Comparison of ENCODE assay signal across 9 cellular contexts in genomic region chr11:35007277-35007676, GRCh38.
A peak's percentile ranks its signal among the peaks of the same experiment; 100 is the strongest.
DNase-seq lines count a peak whose midpoint lies in the region; ATAC-seq lines count a peak whose summit lies in the region.
"Had no signal": no experiment of that assay in that cellular context is flagged by ENCODE, and none has a peak within 500 bp of the region (broad histone marks: within the 10 kb centered on the region; RNA-seq: fewer than 3 reads in every experiment).

No MANE protein-coding gene starts in this region.

- H3K4me3 Mint-ChIP-seq in activated CD8-positive, alpha-beta memory T cell treated with anti-CD3 and anti-CD28 coated beads, Interleukin-2, amount 10 ng/mL, durations not matched to agents 7 days and 5 days, result no peak overlapping the region
- H3K4me3 Mint-ChIP-seq in stimulated activated naive B cell treated with anti-CD40 and anti-IgM and Interleukin-4, amounts not matched to agents 10 μg/mL and 1 μg/mL and 100 μg/mL, for 72 hours, result no peak overlapping the region

- H3K36me3 Mint-ChIP-seq in activated CD8-positive, alpha-beta memory T cell treated with anti-CD3 and anti-CD28 coated beads, Interleukin-2, amount 10 ng/mL, durations not matched to agents 7 days and 5 days, result peaks cover 9% of the 10 kb centered on the region
- H3K36me3 Mint-ChIP-seq in stimulated activated naive B cell treated with anti-CD40 and anti-IgM and Interleukin-4, amounts not matched to agents 10 μg/mL and 1 μg/mL and 100 μg/mL, for 72 hours, result no peaks in the 10 kb centered on the region

- peaks cover 56% of the 10 kb centered on the region for H3K4me1 Mint-ChIP-seq in activated CD8-positive, alpha-beta memory T cell treated with anti-CD3 and anti-CD28 coated beads, Interleukin-2, amount 10 ng/mL, durations not matched to agents 7 days and 5 days
- peaks cover 28 to 56% of the 10 kb centered on the region in 2 donors for H3K4me1 Mint-ChIP-seq in stimulated activated naive B cell treated with anti-CD40 and anti-IgM and Interleukin-4, amounts not matched to agents 10 μg/mL and 1 μg/mL and 100 μg/mL, for 72 hours

- no peak for DNase-seq in activated CD8-positive, alpha-beta memory T cell treated with anti-CD3 and anti-CD28 coated beads, Interleukin-2, amount 10 ng/mL, durations not matched to agents 7 days and 5 days
- no peak for DNase-seq in activated CD8-positive, alpha-beta memory T cell treated with anti-CD3 and anti-CD28 coated beads, Interleukin-2, amount 50 U/mL, for 4 hours
- no peak for DNase-seq in stimulated activated naive B cell treated with anti-CD40 and anti-IgM and Interleukin-4, amounts not matched to agents 10 μg/mL and 1 μg/mL and 100 μg/mL, for 72 hours
- DNase-seq in HCEC 1CT (no peak), NCI-H510A (lab: John Stamatoyannopoulos, UW) (no peak)
- DNase-seq: NCI-H774 had no signal

- no peaks in the 10 kb centered on the region for H3K9me3 Mint-ChIP-seq in activated CD8-positive, alpha-beta memory T cell treated with anti-CD3 and anti-CD28 coated beads, Interleukin-2, amount 10 ng/mL, durations not matched to agents 7 days and 5 days (ENCODE audit: low read depth)
- H3K9me3 Mint-ChIP-seq in stimulated activated naive B cell treated with anti-CD40 and anti-IgM and Interleukin-4, amounts not matched to agents 10 μg/mL and 1 μg/mL and 100 μg/mL, for 72 hours, result no peaks in the 10 kb centered on the region

- H3K27ac Mint-ChIP-seq in activated CD8-positive, alpha-beta memory T cell treated with anti-CD3 and anti-CD28 coated beads, Interleukin-2, amount 10 ng/mL, durations not matched to agents 7 days and 5 days, result peak overlapping the region; percentile 64
- H3K27ac Mint-ChIP-seq in stimulated activated naive B cell treated with anti-CD40 and anti-IgM and Interleukin-4, amounts not matched to agents 10 μg/mL and 1 μg/mL and 100 μg/mL, for 72 hours, result no peak overlapping the region

- H3K27me3 Mint-ChIP-seq in activated CD8-positive, alpha-beta memory T cell treated with anti-CD3 and anti-CD28 coated beads, Interleukin-2, amount 10 ng/mL, durations not matched to agents 7 days and 5 days, result peaks cover 37% of the 10 kb centered on the region
- no peaks in the 10 kb centered on the region for H3K27me3 Mint-ChIP-seq in stimulated activated naive B cell treated with anti-CD40 and anti-IgM and Interleukin-4, amounts not matched to agents 10 μg/mL and 1 μg/mL and 100 μg/mL, for 72 hours

- CTCF ChIA-PET in activated CD8-positive, alpha-beta memory T cell treated with anti-CD3 and anti-CD28 coated beads, Interleukin-2, amount 10 ng/mL, durations not matched to agents 7 days and 5 days (lab: Charles Lee), result interaction anchor here (1.2 to 2.9 kb wide), 6 partner anchors 13 to 140 kb away, joined by 3 to 11 read pairs (median 4); no protein-coding TSS in a partner anchor

- ATAC-seq in activated CD8-positive, alpha-beta memory T cell treated with anti-CD3 and anti-CD28 coated beads, Interleukin-2, amount 10 ng/mL, durations not matched to agents 7 days and 5 days, result peak; percentile 32
- peak; percentile 44 for ATAC-seq in GM21717 (IDR thresholded peaks at IDR 0.05; ENCODE audit: unreplicated experiment)
- ATAC-seq in HG03342 (IDR thresholded peaks at IDR 0.05; ENCODE audit: unreplicated experiment), result peak; percentile 45
- ATAC-seq in stimulated activated naive B cell treated with anti-CD40 and anti-IgM and Interleukin-4, amounts not matched to agents 10 μg/mL and 1 μg/mL and 100 μg/mL, for 72 hours (replicated peaks), result peak; percentile 31 to 33
- no peak for ATAC-seq in HG03135 (IDR thresholded peaks at IDR 0.05; ENCODE audit: unreplicated experiment)
